Comparison of ENCODE assay signal across 8 cellular contexts in the genomic region with DNA sequence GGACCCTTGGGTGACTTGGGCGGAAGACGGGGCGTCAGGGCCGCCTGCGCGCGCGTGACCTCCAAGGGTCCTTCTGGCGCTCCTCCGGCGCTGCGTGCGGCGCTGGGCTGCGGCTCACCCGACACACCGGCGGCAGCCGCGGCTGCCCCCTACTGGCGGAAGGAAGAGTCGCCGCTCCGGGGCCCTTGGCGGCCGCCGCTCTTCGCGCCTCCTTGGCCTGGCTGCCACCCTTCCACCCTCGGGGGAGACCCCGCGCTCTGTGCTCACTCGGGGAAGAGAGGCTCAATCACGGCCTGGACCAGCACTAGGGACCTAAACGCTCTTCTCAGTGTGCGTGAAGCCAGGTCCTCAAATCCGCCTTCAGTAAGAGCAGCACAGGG.
DNase-seq lines count a peak whose midpoint lies in the region; ATAC-seq, FAIRE-seq and TF ChIP-seq lines count a peak whose summit lies in the region.

No MANE protein-coding gene starts in this region.

- peak in 4 of 5 donors; percentile 17 to 31 (median 22) for DNase-seq in CD4-positive, alpha-beta memory T cell
- DNase-seq in T-helper 2 cell (peak in 4 of 5 experiments; percentile 13 to 67 (median 19)), bronchial epithelial cell (ENCODE audit: low read depth) (no peak), left colon (peak in 1 of 2 donors; percentile 75), RCC 7860 (ENCODE audit: low spot score) (no peak)
- DNase-seq in stimulated activated CD4-positive, alpha-beta T cell treated with anti-CD3 and anti-CD28 coated beads, Interleukin-1b, Interleukin-23, amount 100 ng/mL, for 48 hours: peak; percentile 58

- H3K27ac Mint-ChIP-seq in CD4-positive, alpha-beta memory T cell: no peak overlapping the region

- peaks cover 0 to 1% (median 0%) of the 10 kb centered on the region in 8 donors for H3K9me3 Mint-ChIP-seq in CD4-positive, alpha-beta memory T cell

- H3K27me3 ChIP-seq in CD4-positive, alpha-beta memory T cell (ENCODE audit: insufficient read depth, low read length): no peaks in the 10 kb centered on the region
- H3K27me3 ChIP-seq in bronchial epithelial cell (ENCODE audit: control insufficient read depth, insufficient read depth, low read length): peaks cover 5% of the 10 kb centered on the region

- intact Hi-C loops in CD4-positive, alpha-beta memory T cell (cut with micrococcal nuclease): no loop called here
- intact Hi-C loops in left colon (cut with DNase I, micrococcal nuclease): no loop called here

- H3K4me1 Mint-ChIP-seq in CD4-positive, alpha-beta memory T cell: peaks cover 4 to 12% (median 7%) of the 10 kb centered on the region in 4 donors

- peak overlapping the region; percentile 53 to 73 (median 67) for H3K4me3 Mint-ChIP-seq in CD4-positive, alpha-beta memory T cell

- CTCF ChIA-PET in CD4-positive, alpha-beta memory T cell (lab: Charles Lee; ENCODE audit: partially characterized antibody): interaction anchor here (0.8 to 3.5 kb wide), 11 partner anchors 9 to 111 kb away, joined by 3 to 38 read pairs (median 3); no protein-coding TSS in a partner anchor

- POLR2A ChIA-PET in CD4-positive, alpha-beta memory T cell (lab: Charles Lee; ENCODE audit: partially characterized antibody): no interaction called here

- H3K27ac ChIP-seq in CD4-positive, alpha-beta memory T cell (ENCODE audit: low read depth, low read length): no peak overlapping the region

- no peaks in the 10 kb centered on the region for H3K36me3 Mint-ChIP-seq in CD4-positive, alpha-beta memory T cell

- ATAC-seq in GM19397 (IDR thresholded peaks at IDR 0.05; ENCODE audit: unreplicated experiment): peak; percentile 76
- ATAC-seq in HG03460 (IDR thresholded peaks at IDR 0.05; ENCODE audit: unreplicated experiment): peak; percentile 81
- ATAC-seq in left colon: peak; percentile 79

- H3K4me1 ChIP-seq in CD4-positive, alpha-beta memory T cell (ENCODE audit: insufficient read depth, low read length): no peaks in the 10 kb centered on the region

- H3K27me3 Mint-ChIP-seq in CD4-positive, alpha-beta memory T cell: peaks cover 24 to 29% of the 10 kb centered on the region in 2 donors

- FAIRE-seq in bronchial epithelial cell (lab: Jason Lieb, UNC) (no peak), RCC 7860 (lab: Jason Lieb, UNC) (no peak)

- peak; percentile 88 for TF ChIP-seq CTCF in bronchial epithelial cell (IDR thresholded peaks at IDR 0.05; ENCODE audit: insufficient read depth, low read length, severe bottlenecking)

- H3K9me3 ChIP-seq in CD4-positive, alpha-beta memory T cell (ENCODE audit: control insufficient read depth in 1 of 2, low read length in 2 of 2): no peaks in the 10 kb centered on the region

- H3K4me3 ChIP-seq in CD4-positive, alpha-beta memory T cell (ENCODE audit: low read length in 2 of 2): peak overlapping the region in 1 of 2 donors; percentile 41
- H3K4me3 ChIP-seq in bronchial epithelial cell (ENCODE audit: low read depth, low read length): peak overlapping the region; percentile 45

- no peaks in the 10 kb centered on the region for H3K36me3 ChIP-seq in CD4-positive, alpha-beta memory T cell (ENCODE audit: insufficient read depth, low read length)
- no peaks in the 10 kb centered on the region for H3K36me3 ChIP-seq in bronchial epithelial cell (ENCODE audit: control insufficient read depth, insufficient read depth, low read length)

Comparison
In these comparisons a context has a peak if more than half of its experiments do, and no peak if none do; other contexts are left out.
1. DNase-seq: peak in CD4-positive, alpha-beta memory T cell (4 of 5), T-helper 2 cell (4 of 5) and stimulated activated CD4-positive, alpha-beta T cell treated with anti-CD3 and anti-CD28 coated beads, Interleukin-1b, Interleukin-23, amount 100 ng/mL, for 48 hours (single experiment); none in bronchial epithelial cell (single experiment) and RCC 7860 (single experiment).
2. Peak in every context shown above with its lines, with median percentiles within 50 percentile points of each other: ATAC-seq.